1 cellular context compared by ENCODE assay signal in genomic region chr22:18121436-18122253, GRCh38.
TF ChIP-seq lines count a peak whose summit lies in the region.

No MANE protein-coding gene starts in this region.

TF ChIP-seq in HepG2, 621 proteins besides CTCF, POLR2A, EP300 and RAD21:
- TF ChIP-seq CEBPB (IDR thresholded peaks at IDR 0.05; ENCODE audit: borderline replicate concordance, low read depth, low read length): 0 out of 2 replicates have a peak, but pooled peaks have one; percentile 23
- peak; percentile 67; the same call in 1 of the 2 replicates for TF ChIP-seq SMC3 (IDR thresholded peaks at IDR 0.05; ENCODE audit: low read length)
- TF ChIP-seq TEAD3 (CRISPR knock-in tag; optimal IDR thresholded peaks at IDR 0.05; ENCODE audit: borderline replicate concordance): peak; percentile 23
- TF ChIP-seq ZBTB10 (CRISPR knock-in tag; IDR thresholded peaks at IDR 0.05; ENCODE audit: borderline replicate concordance): no peak
- TF ChIP-seq CEBPG (CRISPR knock-in tag; IDR thresholded peaks at IDR 0.05): 0 out of 2 replicates have a peak, but pooled peaks have one; percentile 19
- TF ChIP-seq STAG1 (CRISPR knock-in tag; IDR thresholded peaks at IDR 0.05): peak; percentile 81
- no peak for TF ChIP-seq ZNF451 (CRISPR knock-in tag; IDR thresholded peaks at IDR 0.05)
